7 cellular contexts compared by ENCODE assay signal in the genomic region with DNA sequence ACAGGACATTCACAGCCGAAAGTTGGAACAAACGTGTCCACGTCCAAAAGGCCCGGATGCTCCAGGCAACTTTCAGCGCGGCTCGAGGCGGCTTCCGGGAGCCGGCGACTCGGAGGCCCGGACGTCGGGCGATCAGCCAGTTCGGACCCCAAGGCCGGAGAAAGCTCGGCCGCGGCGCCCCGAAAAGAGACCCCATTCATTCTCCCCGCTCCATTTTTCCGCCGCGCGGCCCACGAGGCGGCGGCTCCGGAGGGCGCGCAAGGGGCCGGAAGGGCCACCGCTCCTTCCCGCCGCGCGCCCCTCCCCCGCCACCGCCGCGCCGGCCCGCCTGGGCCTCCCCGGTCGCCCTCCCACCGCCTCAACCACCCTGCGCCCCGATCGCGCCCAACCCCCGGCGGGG.
DNase-seq lines count a peak whose midpoint lies in the region; ATAC-seq and TF ChIP-seq lines count a peak whose summit lies in the region.
"Not testable (repeated sequence)": the region's sequence is repeated elsewhere in the genome, so short reads cannot be mapped to it uniquely, and the experiment has no call there.

No MANE protein-coding gene starts in this region.

- peak; percentile 36 for ATAC-seq in GM19023 (IDR thresholded peaks at IDR 0.05; ENCODE audit: unreplicated experiment)
- ATAC-seq in HG02623 (IDR thresholded peaks at IDR 0.05; ENCODE audit: unreplicated experiment), result peak; percentile 26

- H3K27ac Mint-ChIP-seq in chondrocyte (ENCODE audit: unreplicated experiment), result peak overlapping the region; percentile 27
- H3K27ac Mint-ChIP-seq in immature natural killer cell, progenitor cell of endocrine pancreas: not testable (repeated sequence)

- TF ChIP-seq CTCF in chondrocyte (IDR thresholded peaks at IDR 0.05); progenitor cell of endocrine pancreas (IDR thresholded peaks at IDR 0.05; ENCODE audit: unreplicated experiment): not testable (repeated sequence)

- in situ Hi-C loops in KBM-7 (cut with MboI; ENCODE audit: low pct_unique_long_range_greater_than_20kb, low sequenced_read_pairs), result not testable (repeated sequence)

- not testable (repeated sequence) for H3K36me3 Mint-ChIP-seq in chondrocyte (ENCODE audit: low read depth); immature natural killer cell; progenitor cell of endocrine pancreas (ENCODE audit: insufficient read depth)

- not testable (repeated sequence) for H3K9me3 Mint-ChIP-seq in chondrocyte (ENCODE audit: low read depth); immature natural killer cell; progenitor cell of endocrine pancreas (ENCODE audit: low read depth)

- H3K27me3 Mint-ChIP-seq in chondrocyte (ENCODE audit: low read depth); immature natural killer cell (ENCODE audit: low read depth in 3 of 3); progenitor cell of endocrine pancreas: not testable (repeated sequence)

- H3K4me3 Mint-ChIP-seq in chondrocyte (ENCODE audit: unreplicated experiment) (peak overlapping the region; percentile 19), progenitor cell of endocrine pancreas (ENCODE audit: low read depth) (peak overlapping the region; percentile 50)
- not testable (repeated sequence) for H3K4me3 Mint-ChIP-seq in immature natural killer cell

- H3K4me1 Mint-ChIP-seq in chondrocyte (ENCODE audit: low read depth); immature natural killer cell; progenitor cell of endocrine pancreas (ENCODE audit: low read depth): not testable (repeated sequence)

- peak; percentile 5 for DNase-seq in KBM-7
- DNase-seq in activated CD4-positive, alpha-beta T cell treated with anti-CD3 and anti-CD28 coated beads, Interleukin-2, amount 50 U/mL, for 48 hours, result peak; percentile 6 to 13
- not testable (repeated sequence) for DNase-seq in chondrocyte (ENCODE audit: low spot score); progenitor cell of endocrine pancreas (ENCODE audit: low spot score, unreplicated experiment)
- peak in 2 of 3 donors; percentile 22 to 28 for DNase-seq in immature natural killer cell
